In the genomic region with DNA sequence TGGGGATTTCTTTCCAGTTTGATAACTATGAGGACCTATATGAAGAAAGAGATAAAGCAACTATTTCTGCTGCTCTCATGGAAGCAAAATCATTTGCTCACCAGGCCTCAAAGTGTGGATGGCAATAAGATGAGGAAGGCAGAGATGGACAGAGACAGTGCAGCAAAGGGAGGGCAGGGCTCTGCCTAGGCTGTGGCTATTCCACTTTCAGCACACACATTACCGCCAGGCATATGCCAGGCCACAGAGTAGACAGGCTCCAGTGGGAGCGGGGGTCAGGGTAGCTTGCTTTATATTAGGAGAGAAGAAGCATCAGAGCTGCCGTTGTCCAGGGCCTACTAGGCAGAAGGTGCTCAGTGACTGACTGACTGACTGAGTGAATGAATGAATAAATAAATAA, we compare ENCODE assay signal across 19 cellular contexts. TPM values are rescaled to one million over a fixed set of nuclear protein-coding genes. Genes with fewer than 3 reads are reported as not detected.
A peak's percentile ranks its signal among the peaks of the same experiment; 100 is the strongest.
DNase-seq lines count a peak whose midpoint lies in the region; ATAC-seq, FAIRE-seq and TF ChIP-seq lines count a peak whose summit lies in the region.
"Had no signal": no experiment of that assay in that cellular context is flagged by ENCODE, and none has a peak within 500 bp of the region (broad histone marks: within the 10 kb centered on the region; RNA-seq: fewer than 3 reads in every experiment).

No MANE protein-coding gene starts in this region.

- H2AFZ ChIP-seq in HepG2 (ENCODE audit: low read length), result no peak overlapping the region

- intact Hi-C loops in HepG2 (cut with micrococcal nuclease; ENCODE audit: unreplicated experiment), result no loop called here
- intact Hi-C loops in right lobe of liver (cut with DNase I), result no loop called here
- intact Hi-C loops in upper lobe of right lung (cut with DNase I), result no loop called here
- intact Hi-C loops in lower leg skin (cut with DNase I; ENCODE audit: low total_unique reads), result no loop called here

- H3K4me3 ChIP-seq in HepG2 (replicated peaks in 1 of 3; ENCODE audit: insufficient read depth in 1 of 3, low read depth in 2 of 3, low read length in 3 of 3), result no peak overlapping the region
- no peak overlapping the region for H3K4me3 ChIP-seq in right lobe of liver
- H3K4me3 ChIP-seq in upper lobe of right lung, result no peak overlapping the region
- no peak overlapping the region for H3K4me3 ChIP-seq in lower leg skin (ENCODE audit: low read depth, poor library complexity, severe bottlenecking)
- H3K4me3 ChIP-seq: psoas muscle, vagina had no signal

- TF ChIP-seq POLR2A in HepG2 (IDR thresholded peaks at IDR 0.05; ENCODE audit: insufficient read depth in 1 of 2, low read depth in 2 of 2, low read length in 2 of 2) (peak in 1 of 2 experiments; percentile 24; a peak in 1 of 4 replicates), right lobe of liver (IDR thresholded peaks at IDR 0.05) (no peak), lower leg skin (IDR thresholded peaks at IDR 0.05) (no peak)

- H3K27ac Mint-ChIP-seq in T-cell (peak overlapping the region; percentile 96 to 99), glutamatergic neuron (ENCODE audit: unreplicated experiment) (peak overlapping the region; percentile 8)

- TF ChIP-seq EP300 in HepG2 (IDR thresholded peaks at IDR 0.05; ENCODE audit: low read depth in 2 of 2, low read length in 2 of 2) (no peak), HepG2 (CRISPR knock-in tag; IDR thresholded peaks at IDR 0.05; ENCODE audit: borderline replicate concordance) (no peak)

- peaks cover 89 to 95% (median 95%) of the 10 kb centered on the region in 3 donors for H3K4me1 Mint-ChIP-seq in T-cell
- peaks cover 36% of the 10 kb centered on the region for H3K4me1 Mint-ChIP-seq in glutamatergic neuron (ENCODE audit: low read depth, unreplicated experiment)

- H3K36me3 ChIP-seq in HepG2 (replicated peaks in 1 of 2; ENCODE audit: control insufficient read depth in 1 of 2, insufficient read depth in 2 of 2, low read length in 2 of 2) (peaks cover 62 to 85% of the 10 kb centered on the region in 2 experiments), right lobe of liver (peaks cover 0 to 6% (median 0%) of the 10 kb centered on the region in 4 donors), upper lobe of right lung (peaks cover 35% of the 10 kb centered on the region)
- H3K36me3 ChIP-seq: vagina had no signal

- H3K4me1 ChIP-seq in HepG2 (ENCODE audit: insufficient read depth, low read length), result peaks cover 96% of the 10 kb centered on the region
- peaks cover 0 to 49% (median 19%) of the 10 kb centered on the region in 4 donors for H3K4me1 ChIP-seq in right lobe of liver
- H3K4me1 ChIP-seq in upper lobe of right lung, result peaks cover 82% of the 10 kb centered on the region

- BruUV-seq in HepG2 (replicated peaks; lab: Mats Ljungman, UMichigan), result no TSS peak

- H3K36me3 Mint-ChIP-seq in T-cell (peaks cover 37% of the 10 kb centered on the region), glutamatergic neuron (ENCODE audit: unreplicated experiment) (peaks cover 8% of the 10 kb centered on the region)

- CTCF ChIA-PET in HepG2 (lab: Yijun Ruan, JAX; ENCODE audit: low intra/inter-chr PET ratio, low total read pairs) (no interaction called here), T-cell (lab: Charles Lee) (interaction anchor here in 1 of 2 donors (0.9 to 1.1 kb wide), 2 partner anchors 15 to 42 kb away, joined by 3 to 7 read pairs; no protein-coding TSS in a partner anchor)

- ATAC-seq in HepG2, result peak; percentile 1; the same call in 1 of the 3 replicates
- ATAC-seq in right lobe of liver, result no peak
- ATAC-seq in T-cell (replicated peaks in 1 of 4), result no peak
- ATAC-seq in upper lobe of right lung, result no peak
- ATAC-seq: activated T-cell treated with anti-CD3 and anti-CD28 coated beads, Interleukin-2, amount 50 U/mL, for 4 hours; psoas muscle; SK-N-SH treated with all-trans-retinoic acid at 6 μM for 48 hours; WTC11 had no signal

- no peak for DNase-seq in HepG2 (ENCODE audit: low spot score)
- DNase-seq in right lobe of liver, result no peak
- DNase-seq in T-cell, result no peak
- DNase-seq in glutamatergic neuron, result peak; percentile 44
- DNase-seq in upper lobe of right lung, result no peak
- no peak for DNase-seq in lower leg skin (ENCODE audit: low spot score in 2 of 2)
- DNase-seq in ecto neural progenitor cell (ENCODE audit: low spot score), result no peak
- DNase-seq in NCI-H345 (lab: John Stamatoyannopoulos, UW), result no peak
- DNase-seq: activated T-cell treated with anti-CD3 and anti-CD28 coated beads, Interleukin-2, amount 50 U/mL, for 4 hours; BE2C; islet precursor cell; NCI-H2171 treated with DMSO at 0.1 percent for 48 hours; psoas muscle had no signal

- H3K79me2 ChIP-seq in HepG2 (ENCODE audit: insufficient read depth, low read length), result peaks cover 90% of the 10 kb centered on the region

- H3K9me3 ChIP-seq in HepG2 (ENCODE audit: low read length) (no peaks in the 10 kb centered on the region), right lobe of liver (no peaks in the 10 kb centered on the region), upper lobe of right lung (no peaks in the 10 kb centered on the region)
- H3K9me3 ChIP-seq: BE2C, psoas muscle, vagina had no signal

- WGBS in HepG2 (ENCODE audit: low lambda C conversion rate), result 93% methylated on average over 3 of the region's 3 CpGs
- 100% methylated on average over 3 of the region's 3 CpGs for WGBS in right lobe of liver (ENCODE audit: insufficient coverage, low coverage, low lambda C conversion rate, missing lambda C conversion rate)
- WGBS in lower leg skin, 2 donors, result 92% methylated on average over 3 of the region's 3 CpGs

- H4K20me1 ChIP-seq in HepG2 (ENCODE audit: insufficient read depth, low read length), result peaks cover 46% of the 10 kb centered on the region

- TF ChIP-seq RAD21 in HepG2 (CRISPR knock-in tag; IDR thresholded peaks at IDR 0.05), result no peak

- in situ Hi-C loops in HepG2 (cut with HindIII; ENCODE audit: extremely low pct_ligation_motif_present, low pct_unique_long_range_greater_than_20kb), result no loop called here

- TF ChIP-seq CTCF in HepG2 (CRISPR knock-in tag; IDR thresholded peaks at IDR 0.05) (no peak), right lobe of liver (IDR thresholded peaks at IDR 0.05) (no peak), glutamatergic neuron (IDR thresholded peaks at IDR 0.05; ENCODE audit: partially characterized antibody, unreplicated experiment) (no peak), upper lobe of right lung (IDR thresholded peaks at IDR 0.05) (no peak), lower leg skin (IDR thresholded peaks at IDR 0.05) (no peak)

- H3K9ac ChIP-seq in HepG2 (ENCODE audit: insufficient read depth, low read depth, low read length), result no peak overlapping the region

- H3K27ac ChIP-seq in HepG2 (ENCODE audit: extremely low read length, insufficient read depth, low read length), result no peak overlapping the region
- H3K27ac ChIP-seq in right lobe of liver, result peak overlapping the region in 1 of 3 donors; percentile 4
- H3K27ac ChIP-seq in upper lobe of right lung, result peak overlapping the region; percentile 36
- H3K27ac ChIP-seq: psoas muscle, vagina had no signal

- no peak for FAIRE-seq in HepG2 (lab: Jason Lieb, UNC)
- FAIRE-seq: GM12892 had no signal

- no peak overlapping the region for H3K4me2 ChIP-seq in HepG2 (ENCODE audit: low read depth, low read length)

- POLR2A ChIA-PET in HepG2 (lab: Yijun Ruan, JAX), result interaction anchor here (1.0 to 20.7 kb wide), 4 partner anchors 10 to 32 kb away, joined by 3 to 643 read pairs (median 296); a partner anchor contains a TSS
- POLR2A ChIA-PET in T-cell (lab: Charles Lee), result interaction anchor here in 1 of 2 donors (0.6 kb wide), 1 partner anchor 9 kb away, joined by 3 read pairs; no protein-coding TSS in a partner anchor

- H3K9me3 Mint-ChIP-seq in T-cell (no peaks in the 10 kb centered on the region), glutamatergic neuron (ENCODE audit: unreplicated experiment) (peaks cover 8% of the 10 kb centered on the region)
- H3K9me3 Mint-ChIP-seq: activated T-cell treated with anti-CD3 and anti-CD28 coated beads, Interleukin-2, amount 50 U/mL, for 4 hours; WTC11 had no signal

- H3K4me3 Mint-ChIP-seq in T-cell (no peak overlapping the region), glutamatergic neuron (ENCODE audit: unreplicated experiment) (no peak overlapping the region)
- H3K4me3 Mint-ChIP-seq: activated T-cell treated with anti-CD3 and anti-CD28 coated beads, Interleukin-2, amount 50 U/mL, for 4 hours; WTC11 had no signal

- H3K27me3 ChIP-seq in HepG2 (ENCODE audit: control insufficient read depth in 1 of 2, insufficient read depth in 2 of 2, low read length in 2 of 2) (no peaks in the 10 kb centered on the region), right lobe of liver (no peaks in the 10 kb centered on the region), upper lobe of right lung (no peaks in the 10 kb centered on the region)
- H3K27me3 ChIP-seq: BE2C, vagina had no signal

- H3K27me3 Mint-ChIP-seq in T-cell (no peaks in the 10 kb centered on the region), glutamatergic neuron (ENCODE audit: unreplicated experiment) (peaks cover 2% of the 10 kb centered on the region)

RNA-seq across cellular contexts. Expression of a gene that starts 40.9 kb away (rescaled TPM):
- 164 and 200 TPM in 2 replicates for total RNA-seq in HepG2 (2016; rRNA removed; fragmentation: Illumina TruSeq; extraction: Trizol)
- total RNA-seq in HepG2 (2016; cell fraction: cytosol; rRNA removed; fragmentation: Illumina TruSeq; extraction: Trizol; ENCODE audit: low read depth), result 60.9 and 61.0 TPM in 2 replicates
- 169 and 173 TPM in 2 replicates for total RNA-seq in HepG2 (2016; cell fraction: insoluble cytoplasmic fraction; rRNA removed; fragmentation: Illumina TruSeq; extraction: Trizol)
- 190 and 201 TPM in 2 replicates for total RNA-seq in HepG2 (2016; cell fraction: membrane; rRNA removed; fragmentation: Illumina TruSeq; extraction: Trizol)
- total RNA-seq in HepG2 (2016; cell fraction: nucleus; rRNA removed; fragmentation: Illumina TruSeq; extraction: Trizol), result 135 and 148 TPM in 2 replicates
- polyA plus RNA-seq in HepG2 (2011; rRNA removed), result 258 and 259 TPM in 2 replicates
- 215 and 224 TPM in 2 replicates for polyA plus RNA-seq in HepG2 (2011; cell fraction: cytosol; rRNA removed)
- 123 and 146 TPM in 2 replicates for polyA plus RNA-seq in HepG2 (2011; cell fraction: nucleus; rRNA removed)
- polyA plus RNA-seq in HepG2 (2012), result 184 and 192 TPM in 2 replicates
- 77.5 and 91.4 TPM in 2 replicates for polyA plus RNA-seq in HepG2 (2016; cell fraction: cytosol; fragmentation: Illumina TruSeq; extraction: Trizol; ENCODE audit: low read depth)
- 214 and 252 TPM in 2 replicates for polyA plus RNA-seq in HepG2 (2016; cell fraction: insoluble cytoplasmic fraction; fragmentation: Illumina TruSeq; extraction: Trizol; ENCODE audit: low read depth)
- polyA plus RNA-seq in HepG2 (2016; cell fraction: membrane; fragmentation: Illumina TruSeq; extraction: Trizol; ENCODE audit: low read depth), result 208 and 211 TPM in 2 replicates
- polyA plus RNA-seq in HepG2 (2016; cell fraction: nucleus; fragmentation: Illumina TruSeq; extraction: Trizol; ENCODE audit: insufficient read depth, low read depth), result 168 and 174 TPM in 2 replicates
- 34.8 and 259 TPM in 2 replicates for polyA minus RNA-seq in HepG2 (2011; rRNA and poly(A)+ RNA removed; ENCODE audit: low replicate concordance)
- 124 TPM in 2 replicates for polyA minus RNA-seq in HepG2 (2011; cell fraction: cytosol; rRNA and poly(A)+ RNA removed)
- polyA minus RNA-seq in HepG2 (2011; cell fraction: nucleus; rRNA and poly(A)+ RNA removed), result 215 and 221 TPM in 2 replicates
- total RNA-seq in right lobe of liver, result 10 to 100 TPM; 30.5 to 96.1 (median 63.4) TPM
- total RNA-seq in T-cell, result 10 to 100 TPM; 26.6 to 33.8 (median 27.7) TPM
- 136 TPM for total RNA-seq in glutamatergic neuron (ENCODE audit: unreplicated experiment)
- total RNA-seq in upper lobe of right lung, result 174 TPM
- 100 to 1,000 TPM; 115 to 152 (median 125) TPM for total RNA-seq in lower leg skin

RNA-seq across cellular contexts. Expression of a gene that starts 44.1 kb away (rescaled TPM):
- not detected in 2 replicates for total RNA-seq in HepG2 (2016; rRNA removed; fragmentation: Illumina TruSeq; extraction: Trizol)
- total RNA-seq in HepG2 (2016; cell fraction: cytosol; rRNA removed; fragmentation: Illumina TruSeq; extraction: Trizol; ENCODE audit: low read depth), result not detected in 2 replicates
- total RNA-seq in HepG2 (2016; cell fraction: insoluble cytoplasmic fraction; rRNA removed; fragmentation: Illumina TruSeq; extraction: Trizol), result not detected in 2 replicates
- total RNA-seq in HepG2 (2016; cell fraction: membrane; rRNA removed; fragmentation: Illumina TruSeq; extraction: Trizol), result not detected in 2 replicates
- total RNA-seq in HepG2 (2016; cell fraction: nucleus; rRNA removed; fragmentation: Illumina TruSeq; extraction: Trizol), result not detected in 2 replicates
- 0.74 and 1.1 TPM in 2 replicates for polyA plus RNA-seq in HepG2 (2011; rRNA removed)
- polyA plus RNA-seq in HepG2 (2011; cell fraction: cytosol; rRNA removed), result 0.97 and 1.4 TPM in 2 replicates
- polyA plus RNA-seq in HepG2 (2011; cell fraction: nucleus; rRNA removed), result 0.31 TPM in 1 of 2 replicates, not detected in the other
- polyA plus RNA-seq in HepG2 (2012), result 0.61 and 0.68 TPM in 2 replicates
- polyA plus RNA-seq in HepG2 (2016; cell fraction: cytosol; fragmentation: Illumina TruSeq; extraction: Trizol; ENCODE audit: low read depth), result not detected in 2 replicates
- not detected in 2 replicates for polyA plus RNA-seq in HepG2 (2016; cell fraction: insoluble cytoplasmic fraction; fragmentation: Illumina TruSeq; extraction: Trizol; ENCODE audit: low read depth)
- polyA plus RNA-seq in HepG2 (2016; cell fraction: membrane; fragmentation: Illumina TruSeq; extraction: Trizol; ENCODE audit: low read depth), result not detected in 2 replicates
- polyA plus RNA-seq in HepG2 (2016; cell fraction: nucleus; fragmentation: Illumina TruSeq; extraction: Trizol; ENCODE audit: insufficient read depth, low read depth), result not detected in 2 replicates
- polyA minus RNA-seq in HepG2 (2011; rRNA and poly(A)+ RNA removed; ENCODE audit: low replicate concordance), result not detected in 2 replicates
- polyA minus RNA-seq in HepG2 (2011; cell fraction: cytosol; rRNA and poly(A)+ RNA removed), result not detected in 2 replicates
- not detected in 2 replicates for polyA minus RNA-seq in HepG2 (2011; cell fraction: nucleus; rRNA and poly(A)+ RNA removed)
- not detected for total RNA-seq in right lobe of liver
- not detected for total RNA-seq in T-cell
- not detected for total RNA-seq in glutamatergic neuron (ENCODE audit: unreplicated experiment)
- 19.1 TPM for total RNA-seq in upper lobe of right lung
- total RNA-seq in lower leg skin, result 10 to 100 TPM in 1 of 4 donors, 1 to 10 TPM in 2, under 1 TPM in 1; 0.67 to 19.0 (median 3.3) TPM
- total RNA-seq: activated T-cell treated with anti-CD3 and anti-CD28 coated beads, Interleukin-2, amount 50 U/mL, for 4 hours; glomerular endothelial cell; HT-29; WTC11 had no signal

RNA-seq across cellular contexts. Expression of a gene that starts 57.3 kb away (rescaled TPM):
- total RNA-seq in HepG2 (2016; rRNA removed; fragmentation: Illumina TruSeq; extraction: Trizol) (124 and 190 TPM in 2 replicates), right lobe of liver (1 to 10 TPM in 5 of 6 experiments, under 1 TPM in 1; 0.56 to 8.3 (median 2.8) TPM), T-cell (1 to 10 TPM in 4 of 5 donors, under 1 TPM in 1; 0.99 to 3.0 (median 1.4) TPM), glutamatergic neuron (ENCODE audit: unreplicated experiment) (44.7 TPM), upper lobe of right lung (1.6 TPM), lower leg skin (10 to 100 TPM in 1 of 4 donors, 1 to 10 TPM in 3; 5.9 to 10.2 (median 7.3) TPM)
- 19.7 and 21.4 TPM in 2 replicates for total RNA-seq in HepG2 (2016; cell fraction: cytosol; rRNA removed; fragmentation: Illumina TruSeq; extraction: Trizol; ENCODE audit: low read depth)
- 123 and 174 TPM in 2 replicates for total RNA-seq in HepG2 (2016; cell fraction: insoluble cytoplasmic fraction; rRNA removed; fragmentation: Illumina TruSeq; extraction: Trizol)
- total RNA-seq in HepG2 (2016; cell fraction: membrane; rRNA removed; fragmentation: Illumina TruSeq; extraction: Trizol), result 59.2 and 59.7 TPM in 2 replicates
- 91.9 and 95.0 TPM in 2 replicates for total RNA-seq in HepG2 (2016; cell fraction: nucleus; rRNA removed; fragmentation: Illumina TruSeq; extraction: Trizol)
- polyA plus RNA-seq in HepG2 (2011; rRNA removed), result 20.0 and 34.3 TPM in 2 replicates
- 21.1 and 21.9 TPM in 2 replicates for polyA plus RNA-seq in HepG2 (2011; cell fraction: cytosol; rRNA removed)
- polyA plus RNA-seq in HepG2 (2011; cell fraction: nucleus; rRNA removed), result 16.5 and 21.6 TPM in 2 replicates
- polyA plus RNA-seq in HepG2 (2012), result 28.3 and 61.6 TPM in 2 replicates
- polyA plus RNA-seq in HepG2 (2016; cell fraction: cytosol; fragmentation: Illumina TruSeq; extraction: Trizol; ENCODE audit: low read depth), result 8.4 and 9.3 TPM in 2 replicates
- 186 and 207 TPM in 2 replicates for polyA plus RNA-seq in HepG2 (2016; cell fraction: insoluble cytoplasmic fraction; fragmentation: Illumina TruSeq; extraction: Trizol; ENCODE audit: low read depth)
- 30.8 and 32.2 TPM in 2 replicates for polyA plus RNA-seq in HepG2 (2016; cell fraction: membrane; fragmentation: Illumina TruSeq; extraction: Trizol; ENCODE audit: low read depth)
- polyA plus RNA-seq in HepG2 (2016; cell fraction: nucleus; fragmentation: Illumina TruSeq; extraction: Trizol; ENCODE audit: insufficient read depth, low read depth), result 122 and 124 TPM in 2 replicates
- polyA minus RNA-seq in HepG2 (2011; rRNA and poly(A)+ RNA removed; ENCODE audit: low replicate concordance), result 23.1 and 74.5 TPM in 2 replicates
- polyA minus RNA-seq in HepG2 (2011; cell fraction: cytosol; rRNA and poly(A)+ RNA removed), result 31.8 and 39.1 TPM in 2 replicates
- polyA minus RNA-seq in HepG2 (2011; cell fraction: nucleus; rRNA and poly(A)+ RNA removed), result 42.3 and 53.4 TPM in 2 replicates
